In genomic region chr2:217935245-217935879, GRCh38 we compare ENCODE assay signal across 9 cellular contexts.
DNase-seq lines count a peak whose midpoint lies in the region; ATAC-seq, FAIRE-seq and TF ChIP-seq lines count a peak whose summit lies in the region.
"Had no signal": no experiment of that assay in that cellular context is flagged by ENCODE, and none has a peak within 500 bp of the region (broad histone marks: within the 10 kb centered on the region; RNA-seq: fewer than 3 reads in every experiment).

No MANE protein-coding gene starts in this region.

- H3K9me3 ChIP-seq in liver (ENCODE audit: control insufficient read depth in 4 of 4, low read length in 3 of 4), result no peaks in the 10 kb centered on the region
- H3K9me3 ChIP-seq in stomach smooth muscle (ENCODE audit: control insufficient read depth in 2 of 2, low read length in 2 of 2), result no peaks in the 10 kb centered on the region

- H3K36me3 Mint-ChIP-seq in endothelial cell (ENCODE audit: low read depth, unreplicated experiment), result no peaks in the 10 kb centered on the region
- no peaks in the 10 kb centered on the region for H3K36me3 Mint-ChIP-seq in activated CD4-positive, alpha-beta T cell treated with anti-CD3 and anti-CD28 coated beads for 36 hours (ENCODE audit: low read depth)

- peaks cover 29% of the 10 kb centered on the region for H3K4me1 Mint-ChIP-seq in endothelial cell (ENCODE audit: unreplicated experiment)
- H3K4me1 Mint-ChIP-seq in activated CD4-positive, alpha-beta T cell treated with anti-CD3 and anti-CD28 coated beads for 36 hours, result peaks cover 2% of the 10 kb centered on the region

- FAIRE-seq in HTR-8/SVneo (lab: Jason Lieb, UNC), result peak; percentile 58

- no peaks in the 10 kb centered on the region for H3K27me3 ChIP-seq in liver (ENCODE audit: control insufficient read depth in 4 of 4, insufficient read depth in 4 of 4, low read length in 3 of 4)
- no peaks in the 10 kb centered on the region for H3K27me3 ChIP-seq in stomach smooth muscle (ENCODE audit: control insufficient read depth in 1 of 2, insufficient read depth in 2 of 2, low read length in 2 of 2)

- H3K9ac ChIP-seq in liver (ENCODE audit: low read depth in 1 of 2, low read length in 2 of 2), result no peak overlapping the region
- peak overlapping the region; percentile 80 to 98 for H3K9ac ChIP-seq in stomach smooth muscle (ENCODE audit: low read length in 2 of 2)

- WGBS in liver, result 54% methylated on average over 7 of the region's 7 CpGs

- H3K36me3 ChIP-seq in liver (ENCODE audit: control insufficient read depth in 4 of 4, insufficient read depth in 3 of 4, low read depth in 1 of 4, low read length in 3 of 4) (no peaks in the 10 kb centered on the region), stomach smooth muscle (ENCODE audit: control insufficient read depth in 2 of 2, insufficient read depth in 2 of 2, low read length in 2 of 2) (peaks cover 10 to 12% of the 10 kb centered on the region in 2 donors)

- peaks cover 38 to 100% (median 94%) of the 10 kb centered on the region in 4 donors for H3K4me1 ChIP-seq in liver (ENCODE audit: control insufficient read depth in 4 of 4, insufficient read depth in 4 of 4, low read length in 3 of 4)
- peaks cover 98% of the 10 kb centered on the region for H3K4me1 ChIP-seq in stomach smooth muscle (ENCODE audit: control insufficient read depth, insufficient read depth, low read length)

- POLR2A ChIA-PET in activated CD4-positive, alpha-beta T cell treated with anti-CD3 and anti-CD28 coated beads for 36 hours (lab: Charles Lee), result no interaction called here

- intact Hi-C loops in activated CD4-positive, alpha-beta T cell treated with anti-CD3 and anti-CD28 coated beads for 36 hours (cut with DNase I, micrococcal nuclease), result no loop called here

- H3K27ac ChIP-seq in liver (ENCODE audit: low read depth in 1 of 2, low read length in 2 of 2) (peak overlapping the region; percentile 95 to 99), stomach smooth muscle (ENCODE audit: low read length) (peak overlapping the region; percentile 99)

- no peaks in the 10 kb centered on the region for H3K9me3 Mint-ChIP-seq in endothelial cell (ENCODE audit: unreplicated experiment)
- no peaks in the 10 kb centered on the region for H3K9me3 Mint-ChIP-seq in activated CD4-positive, alpha-beta T cell treated with anti-CD3 and anti-CD28 coated beads for 36 hours (ENCODE audit: low read depth)

- TF ChIP-seq CTCF in endothelial cell (IDR thresholded peaks at IDR 0.05; ENCODE audit: unreplicated experiment) (no peak), liver (IDR thresholded peaks at IDR 0.05; ENCODE audit: low read depth, low read length, missing input control) (no peak)

- no peak overlapping the region for H3K4me3 ChIP-seq in liver (ENCODE audit: low read depth in 1 of 3, low read length in 3 of 3)
- peak overlapping the region; percentile 63 to 99 for H3K4me3 ChIP-seq in stomach smooth muscle (ENCODE audit: low read length in 2 of 2)

- H3K4me3 Mint-ChIP-seq in endothelial cell (ENCODE audit: unreplicated experiment), result no peak overlapping the region
- no peak overlapping the region for H3K4me3 Mint-ChIP-seq in activated CD4-positive, alpha-beta T cell treated with anti-CD3 and anti-CD28 coated beads for 36 hours

- CTCF ChIA-PET in activated CD4-positive, alpha-beta T cell treated with anti-CD3 and anti-CD28 coated beads for 36 hours (lab: Charles Lee), result interaction anchor here (0.6 kb wide), 1 partner anchor 146 kb away, joined by 4 read pairs; no protein-coding TSS in a partner anchor

- no peak for TF ChIP-seq RAD21 in liver (IDR thresholded peaks at IDR 0.05)

- peak overlapping the region; percentile 52 for H3K27ac Mint-ChIP-seq in endothelial cell (ENCODE audit: unreplicated experiment)
- H3K27ac Mint-ChIP-seq in activated CD4-positive, alpha-beta T cell treated with anti-CD3 and anti-CD28 coated beads for 36 hours, result no peak overlapping the region

- peaks cover 6% of the 10 kb centered on the region for H3K27me3 Mint-ChIP-seq in endothelial cell (ENCODE audit: unreplicated experiment)
- H3K27me3 Mint-ChIP-seq in activated CD4-positive, alpha-beta T cell treated with anti-CD3 and anti-CD28 coated beads for 36 hours, result peaks cover 4% of the 10 kb centered on the region

- DNase-seq in HTR-8/SVneo (ENCODE audit: insufficient read length, low spot score) (no peak), endothelial cell (ENCODE audit: low spot score) (no peak), T1000 (lab: John Stamatoyannopoulos, UW) (no peak)
- no peak for DNase-seq in activated CD4-positive, alpha-beta T cell treated with anti-CD3 and anti-CD28 coated beads for 36 hours
- DNase-seq: activated T-cell treated with anti-CD3 and anti-CD28 coated beads, Interleukin-2, amount 50 U/mL, for 1 hour had no signal

- ATAC-seq in GM21529 (IDR thresholded peaks at IDR 0.05; ENCODE audit: unreplicated experiment) (no peak), HG02623 (IDR thresholded peaks at IDR 0.05; ENCODE audit: unreplicated experiment) (no peak)
- no peak for ATAC-seq in activated CD4-positive, alpha-beta T cell treated with anti-CD3 and anti-CD28 coated beads for 36 hours

TF ChIP-seq in liver, 16 proteins besides CTCF, POLR2A, EP300 and RAD21:
- no peak for TF ChIP-seq MAX (IDR thresholded peaks at IDR 0.05)
- peak; percentile 5 for TF ChIP-seq SP1 (IDR thresholded peaks at IDR 0.05)
- peak; percentile 73 for TF ChIP-seq NR2F2 (IDR thresholded peaks at IDR 0.05)
TF ChIP-seq in liver: peak in this region for 2.

Comparison
In these comparisons a context has a peak if more than half of its experiments do, and no peak if none do; other contexts are left out.
1. H3K4me3 ChIP-seq: peak in stomach smooth muscle (2 of 2); none in liver (0 of 3).
2. H3K9ac ChIP-seq: peak in stomach smooth muscle (2 of 2); none in liver (0 of 2).